In the genomic region with DNA sequence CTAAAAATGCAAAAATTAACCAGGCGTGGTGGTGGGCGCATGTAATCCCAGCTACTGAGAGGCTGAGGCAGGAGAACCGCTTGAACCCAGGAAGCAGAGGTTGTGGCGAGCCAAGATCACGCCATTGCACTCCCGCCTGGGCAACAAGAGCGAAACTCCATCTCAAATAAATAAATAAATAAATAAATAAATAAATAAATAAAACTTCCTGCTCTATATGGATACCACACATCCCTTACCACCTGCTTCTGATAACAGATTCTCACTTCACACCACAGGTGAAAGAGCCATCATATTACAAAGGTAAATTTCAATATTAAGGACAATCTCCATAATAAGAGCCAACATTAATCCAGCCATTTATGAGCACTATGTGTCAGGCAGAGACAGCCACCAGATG, we compare ENCODE assay signal across 28 cellular contexts.
"Had no signal": no experiment of that assay in that cellular context is flagged by ENCODE, and none has a peak within 500 bp of the region (broad histone marks: within the 10 kb centered on the region; RNA-seq: fewer than 3 reads in every experiment).

No MANE protein-coding gene starts in this region.

- H3K27me3 ChIP-seq: colonic mucosa, dorsolateral prefrontal cortex, esophagus muscularis mucosa, esophagus squamous epithelium, foreskin keratinocyte, gastrocnemius medialis, gastroesophageal sphincter, heart left ventricle, heart right ventricle had no signal

- ATAC-seq: effector memory CD8-positive, alpha-beta T cell; esophagus mucosa; foreskin keratinocyte; gastrocnemius medialis; gastroesophageal sphincter; heart left ventricle; heart right ventricle had no signal

- DNase-seq: colonic mucosa; cortex of kidney; dermis blood vessel endothelial cell; effector CD4-positive, alpha-beta T cell; effector CD8-positive, alpha-beta T cell; effector memory CD4-positive, alpha-beta T cell; effector memory CD8-positive, alpha-beta T cell; endodermal cell; erythroblast; esophagus squamous epithelium; foreskin fibroblast; foreskin keratinocyte; foreskin melanocyte; gastrocnemius medialis; glutamatergic neuron; heart left ventricle; heart right ventricle had no signal

- H3K36me3 ChIP-seq: colonic mucosa, esophagus muscularis mucosa, esophagus squamous epithelium, gastrocnemius medialis, gastroesophageal sphincter, heart left ventricle, heart right ventricle had no signal

- H3K9me3 Mint-ChIP-seq: dendritic cell treated with granulocyte-macrophage colony-stimulating factor and Interleukin-4, amounts not matched to agents 40 ng/mL and 50 ng/mL, for 4 days; effector memory CD8-positive, alpha-beta T cell; endodermal cell had no signal

- H3K4me1 ChIP-seq: colonic mucosa, foreskin keratinocyte had no signal

- H3K27ac ChIP-seq: colonic mucosa, coronary artery, dorsolateral prefrontal cortex, epithelial cell of prostate, esophagus muscularis mucosa, esophagus squamous epithelium, foreskin keratinocyte, gastrocnemius medialis, gastroesophageal sphincter, heart left ventricle, heart right ventricle had no signal

- H3K27ac Mint-ChIP-seq: dendritic cell treated with granulocyte-macrophage colony-stimulating factor and Interleukin-4, amounts not matched to agents 40 ng/mL and 50 ng/mL, for 4 days; effector memory CD8-positive, alpha-beta T cell; endodermal cell had no signal

- H3K4me3 Mint-ChIP-seq: dendritic cell treated with granulocyte-macrophage colony-stimulating factor and Interleukin-4, amounts not matched to agents 40 ng/mL and 50 ng/mL, for 4 days; effector memory CD8-positive, alpha-beta T cell; endodermal cell had no signal

- FAIRE-seq: colon, endometrium, endothelial cell of umbilical vein, frontal cortex had no signal

- H3K4me3 ChIP-seq: colonic mucosa, coronary artery, dorsolateral prefrontal cortex, esophagus muscularis mucosa, esophagus squamous epithelium, gastrocnemius medialis, gastroesophageal sphincter, heart left ventricle, heart right ventricle had no signal

- H3K9me3 ChIP-seq: colonic mucosa, esophagus muscularis mucosa, esophagus squamous epithelium, gastrocnemius medialis, gastroesophageal sphincter had no signal

- H3K27me3 Mint-ChIP-seq: dendritic cell treated with granulocyte-macrophage colony-stimulating factor and Interleukin-4, amounts not matched to agents 40 ng/mL and 50 ng/mL, for 4 days had no signal
